Comparison of ENCODE assay signal across 8 cellular contexts in genomic region chr21:36966846-36967657, GRCh38. TPM values are rescaled to one million over a fixed set of nuclear protein-coding genes. Genes with fewer than 3 reads are reported as not detected.
A peak's percentile ranks its signal among the peaks of the same experiment; 100 is the strongest.
DNase-seq lines count a peak whose midpoint lies in the region; ATAC-seq, FAIRE-seq and TF ChIP-seq lines count a peak whose summit lies in the region.

No MANE protein-coding gene starts in this region.

- H3K9me3 ChIP-seq in Panc1 (ENCODE audit: control insufficient read depth, insufficient read depth, low read depth, low read length) (no peaks in the 10 kb centered on the region), endodermal cell (ENCODE audit: control insufficient read depth, low read length) (no peaks in the 10 kb centered on the region)

- H3K27ac ChIP-seq in Panc1 (ENCODE audit: low read length): peak overlapping the region; percentile 84
- H3K27ac ChIP-seq in endodermal cell (ENCODE audit: low read depth, low read length): no peak overlapping the region

- FAIRE-seq in GM19239 (lab: Jason Lieb, UNC): no peak

- TSS peak; percentile 93 for BruUV-seq in Panc1 (replicated peaks; lab: Mats Ljungman, UMichigan)

- H3K4me3 ChIP-seq in Panc1 (ENCODE audit: low read depth in 2 of 2, low read length in 2 of 2) (peak overlapping the region; percentile 52 to 59), endodermal cell (ENCODE audit: low read length) (peak overlapping the region; percentile 78)

- no peaks in the 10 kb centered on the region for H3K27me3 Mint-ChIP-seq in endodermal cell (ENCODE audit: insufficient read depth)
- H3K27me3 Mint-ChIP-seq in neural crest cell (ENCODE audit: low read depth): peaks cover 2% of the 10 kb centered on the region

- CTCF ChIA-PET in Panc1 (lab: Charles Lee): interaction anchor here (0.6 kb wide), 1 partner anchor 208 kb away, joined by 4 read pairs; no protein-coding TSS in a partner anchor

- H3K4me3 Mint-ChIP-seq in endodermal cell (peak overlapping the region; percentile 67), neural crest cell (peak overlapping the region; percentile 86)

- H3K9ac ChIP-seq in endodermal cell (ENCODE audit: extremely low read depth, low read length, poor library complexity, severe bottlenecking): peak overlapping the region; percentile 40

- H3K36me3 Mint-ChIP-seq in endodermal cell (ENCODE audit: low read depth) (peaks cover 5% of the 10 kb centered on the region), neural crest cell (ENCODE audit: low read depth) (no peaks in the 10 kb centered on the region)

- peak; percentile 18 for ATAC-seq in HG02852 (IDR thresholded peaks at IDR 0.05; ENCODE audit: unreplicated experiment)
- peak; percentile 63 for ATAC-seq in Panc1

- no peaks in the 10 kb centered on the region for H3K36me3 ChIP-seq in Panc1 (ENCODE audit: control insufficient read depth, insufficient read depth, low read length)
- no peaks in the 10 kb centered on the region for H3K36me3 ChIP-seq in endodermal cell (ENCODE audit: control insufficient read depth, insufficient read depth, low read length)

- H3K27ac Mint-ChIP-seq in endodermal cell (no peak overlapping the region), neural crest cell (ENCODE audit: unreplicated experiment) (no peak overlapping the region)

- peak; percentile 33 to 66 for DNase-seq in NCI-H524 (lab: John Stamatoyannopoulos, UW)
- DNase-seq in NCI-H524 treated with DMSO at 0.1 percent for 48 hours (lab: John Stamatoyannopoulos, UW): no peak
- no peak for DNase-seq in Panc1 (ENCODE audit: low read depth, low spot score)
- peak; percentile 87 for DNase-seq in endodermal cell
- DNase-seq in neural crest cell (ENCODE audit: low read depth, low spot score): peak; percentile 21
- DNase-seq in GM19239 (ENCODE audit: insufficient read length, low spot score): no peak
- DNase-seq in GF-D8 (lab: John Stamatoyannopoulos, UW): no peak

- H3K4me1 Mint-ChIP-seq in endodermal cell (peaks cover 16% of the 10 kb centered on the region), neural crest cell (peaks cover 16% of the 10 kb centered on the region)

- no peaks in the 10 kb centered on the region for H3K27me3 ChIP-seq in Panc1 (ENCODE audit: control insufficient read depth, insufficient read depth, low read length)
- no peaks in the 10 kb centered on the region for H3K27me3 ChIP-seq in endodermal cell (ENCODE audit: control insufficient read depth, insufficient read depth, low read length, poor library complexity, severe bottlenecking)

- intact Hi-C loops in Panc1 (cut with micrococcal nuclease; ENCODE audit: unreplicated experiment): no loop called here

- H3K9me3 Mint-ChIP-seq in endodermal cell (no peaks in the 10 kb centered on the region), neural crest cell (no peaks in the 10 kb centered on the region)

- POLR2A ChIA-PET in Panc1 (lab: Charles Lee): interaction anchor here (0.5 kb wide), 1 partner anchor 39 kb away, joined by 7 read pairs; the partner anchor contains the start of gene RIPPLY3

- WGBS in endodermal cell (ENCODE audit: insufficient coverage in 1 of 2, insufficient read length in 1 of 2), 2 experiments: 17 to 31% methylated on average over 10 to 29 of the region's 30 CpGs

- TF ChIP-seq CTCF in Panc1 (IDR thresholded peaks at IDR 0.05) (no peak), endodermal cell (conservative IDR thresholded peaks at IDR 0.05) (no peak), neural crest cell (conservative IDR thresholded peaks at IDR 0.05) (no peak)

- in situ Hi-C loops in Panc1 (cut with HindIII; ENCODE audit: low pct_unique_long_range_greater_than_20kb, low sequenced_read_pairs): no loop called here

- H3K4me1 ChIP-seq in Panc1 (ENCODE audit: control insufficient read depth, insufficient read depth, low read length) (peaks cover 11% of the 10 kb centered on the region), endodermal cell (ENCODE audit: control insufficient read depth, insufficient read depth, low read length) (no peaks in the 10 kb centered on the region)

RNA-seq across cellular contexts. Expression of gene HLCS, which starts 0.6 kb away (rescaled TPM):
- total RNA-seq in Panc1 (2021; ENCODE audit: unreplicated experiment) (15.3 TPM), endodermal cell (10 to 100 TPM; 25.0 to 30.1 TPM), neural crest cell (18.5 and 21.9 TPM in 2 replicates)
- 10.5 TPM for polyA plus RNA-seq in Panc1 (2012; ENCODE audit: insufficient read length)
- polyA plus RNA-seq in endodermal cell (2013, experiment 1 of 2): 13.9 TPM
- 12.3 TPM for polyA plus RNA-seq in endodermal cell (2013, experiment 2 of 2)

RNA-seq across cellular contexts. Expression of gene RIPPLY3, which starts 39.5 kb away (rescaled TPM):
- total RNA-seq in Panc1 (2021; ENCODE audit: unreplicated experiment) (1.2 TPM), endodermal cell (10 to 100 TPM; 15.6 to 28.0 TPM), neural crest cell (2.6 and 3.2 TPM in 2 replicates)
- polyA plus RNA-seq in Panc1 (2012; ENCODE audit: insufficient read length): 0.90 TPM
- polyA plus RNA-seq in endodermal cell (2013, experiment 1 of 2): 10.3 TPM
- 11.4 TPM for polyA plus RNA-seq in endodermal cell (2013, experiment 2 of 2)

Comparison
In these comparisons a context has a peak if more than half of its experiments do, and no peak if none do; other contexts are left out.
1. DNase-seq: peak in NCI-H524 (2 of 2), endodermal cell (single experiment) and neural crest cell (single experiment); none in NCI-H524 treated with DMSO at 0.1 percent for 48 hours (single experiment), Panc1 (single experiment), GM19239 (single experiment) and GF-D8 (single experiment).